6 cellular contexts compared by ENCODE assay signal in genomic region chr16:546909-547770, GRCh38.
DNase-seq lines count a peak whose midpoint lies in the region; ATAC-seq and TF ChIP-seq lines count a peak whose summit lies in the region.

No MANE protein-coding gene starts in this region.

- H3K36me3 ChIP-seq in brain microvascular endothelial cell (replicated peaks), result peaks cover 32% of the 10 kb centered on the region
- H3K36me3 ChIP-seq in neutrophil, result peaks cover 31% of the 10 kb centered on the region

- H3K27ac ChIP-seq in brain microvascular endothelial cell (no peak overlapping the region), neutrophil (peak overlapping the region; percentile 76)

- peaks cover 15 to 19% of the 10 kb centered on the region in 2 experiments for H3K4me1 ChIP-seq in neutrophil (ENCODE audit: control insufficient read depth in 1 of 2, insufficient read depth in 1 of 2, low read depth in 1 of 2, low read length in 1 of 2)

- H3K27me3 ChIP-seq in brain microvascular endothelial cell (replicated peaks), result no peaks in the 10 kb centered on the region
- no peaks in the 10 kb centered on the region for H3K27me3 ChIP-seq in neutrophil

- DNase-seq in NCI-H748 (lab: John Stamatoyannopoulos, UW; ENCODE audit: unreplicated experiment) (peak; percentile 55), NCI-H748 treated with DMSO at 0.1 percent for 48 hours (lab: John Stamatoyannopoulos, UW) (no peak), brain microvascular endothelial cell (no peak)

- no peak overlapping the region for H3K4me3 ChIP-seq in brain microvascular endothelial cell (ENCODE audit: low read depth, low read length)
- peak overlapping the region; percentile 47 to 61 for H3K4me3 ChIP-seq in neutrophil (ENCODE audit: low read depth in 1 of 2, low read length in 1 of 2)

- TF ChIP-seq CTCF in brain microvascular endothelial cell (IDR thresholded peaks at IDR 0.05; ENCODE audit: low read depth, low read length, missing control alignments), result peak; percentile 57
- peak; percentile 92 for TF ChIP-seq CTCF in neutrophil (IDR thresholded peaks at IDR 0.05)

- H3K9me3 ChIP-seq in neutrophil, result no peaks in the 10 kb centered on the region

- in situ Hi-C loops in brain microvascular endothelial cell (cut with HindIII; ENCODE audit: low pct_ligation_motif_present, low sequenced_read_pairs), result no loop called here

- ATAC-seq in HG03045 (IDR thresholded peaks at IDR 0.05; ENCODE audit: unreplicated experiment), result no peak
- no peak for ATAC-seq in GM19328 (IDR thresholded peaks at IDR 0.05; ENCODE audit: unreplicated experiment)
